9 cellular contexts compared by ENCODE assay signal in genomic region chr2:2646312-2647051, GRCh38.
A peak's percentile ranks its signal among the peaks of the same experiment; 100 is the strongest.
DNase-seq lines count a peak whose midpoint lies in the region; ATAC-seq and TF ChIP-seq lines count a peak whose summit lies in the region.
"Had no signal": no experiment of that assay in that cellular context is flagged by ENCODE, and none has a peak within 500 bp of the region (broad histone marks: within the 10 kb centered on the region; RNA-seq: fewer than 3 reads in every experiment).

No MANE protein-coding gene starts in this region.

- intact Hi-C loops in mucosa of descending colon (cut with DNase I, micrococcal nuclease), result no loop called here

- H3K4me3 Mint-ChIP-seq in CD4-positive, CD25-positive, alpha-beta regulatory T cell, result peak overlapping the region in 2 of 4 donors; percentile 67 to 76
- no peak overlapping the region for H3K4me3 Mint-ChIP-seq in type B pancreatic cell

- H3K27ac Mint-ChIP-seq in CD4-positive, CD25-positive, alpha-beta regulatory T cell, result peak overlapping the region; percentile 10 to 91 (median 86)
- H3K27ac Mint-ChIP-seq in type B pancreatic cell, result no peak overlapping the region

- no peak for TF ChIP-seq CTCF in kidney epithelial cell (IDR thresholded peaks at IDR 0.05; ENCODE audit: insufficient read depth, low read length, poor library complexity, severe bottlenecking)
- no peak for TF ChIP-seq CTCF in mucosa of descending colon (IDR thresholded peaks at IDR 0.05)
- TF ChIP-seq CTCF in type B pancreatic cell (conservative IDR thresholded peaks at IDR 0.05), result no peak

- no peak overlapping the region for H3K27ac ChIP-seq in CD4-positive, CD25-positive, alpha-beta regulatory T cell (ENCODE audit: insufficient read depth, low read length, poor library complexity, severe bottlenecking)
- H3K27ac ChIP-seq: thoracic aorta had no signal

- H3K27me3 ChIP-seq in CD4-positive, CD25-positive, alpha-beta regulatory T cell (ENCODE audit: control insufficient read depth, insufficient read depth, low read length), result no peaks in the 10 kb centered on the region
- no peaks in the 10 kb centered on the region for H3K27me3 ChIP-seq in kidney epithelial cell (ENCODE audit: control insufficient read depth, insufficient read depth, low read length)

- H3K36me3 Mint-ChIP-seq in CD4-positive, CD25-positive, alpha-beta regulatory T cell, result no peaks in the 10 kb centered on the region
- no peaks in the 10 kb centered on the region for H3K36me3 Mint-ChIP-seq in type B pancreatic cell

- no peak overlapping the region for H3K4me3 ChIP-seq in CD4-positive, CD25-positive, alpha-beta regulatory T cell (ENCODE audit: low read depth, low read length)
- H3K4me3 ChIP-seq in kidney epithelial cell (ENCODE audit: low read depth, low read length) (no peak overlapping the region), mucosa of descending colon (no peak overlapping the region)
- H3K4me3 ChIP-seq: thoracic aorta had no signal

- peaks cover 4% of the 10 kb centered on the region for H3K27me3 Mint-ChIP-seq in CD4-positive, CD25-positive, alpha-beta regulatory T cell
- no peaks in the 10 kb centered on the region for H3K27me3 Mint-ChIP-seq in type B pancreatic cell

- H3K4me1 ChIP-seq in CD4-positive, CD25-positive, alpha-beta regulatory T cell (ENCODE audit: control insufficient read depth, insufficient read depth, low read length, poor library complexity, severe bottlenecking), result peaks cover 7% of the 10 kb centered on the region
- H3K4me1 ChIP-seq in mucosa of descending colon (ENCODE audit: low read depth), result no peaks in the 10 kb centered on the region

- peak in 2 of 3 donors; percentile 56 to 75 for DNase-seq in CD4-positive, CD25-positive, alpha-beta regulatory T cell
- DNase-seq in activated CD4-positive, alpha-beta T cell treated with anti-CD3 and anti-CD28 coated beads, Interleukin-2, amount 50 U/mL, for 1 hour, result peak; percentile 18
- peak; percentile 44 for DNase-seq in kidney epithelial cell (ENCODE audit: low read depth)
- DNase-seq in OCI-M2 (lab: John Stamatoyannopoulos, UW; ENCODE audit: unreplicated experiment), result no peak
- no peak for DNase-seq in mucosa of descending colon
- no peak for DNase-seq in NCI-H1694 (lab: John Stamatoyannopoulos, UW)
- DNase-seq in type B pancreatic cell (ENCODE audit: extremely low spot score, unreplicated experiment), result no peak

- no peaks in the 10 kb centered on the region for H3K9me3 ChIP-seq in CD4-positive, CD25-positive, alpha-beta regulatory T cell (ENCODE audit: control insufficient read depth in 2 of 2, low read length in 2 of 2)
- peaks cover 2% of the 10 kb centered on the region for H3K9me3 ChIP-seq in mucosa of descending colon
- H3K9me3 ChIP-seq: thoracic aorta had no signal

- peak; percentile 76 to 78 for ATAC-seq in CD4-positive, CD25-positive, alpha-beta regulatory T cell (ENCODE audit: low read depth in 2 of 2)
- ATAC-seq in HG02798 (IDR thresholded peaks at IDR 0.05; ENCODE audit: poor library complexity, unreplicated experiment) (peak; percentile 71), mucosa of descending colon (no peak)

- peaks cover 0 to 29% (median 3%) of the 10 kb centered on the region in 4 donors for H3K4me1 Mint-ChIP-seq in CD4-positive, CD25-positive, alpha-beta regulatory T cell
- peaks cover 11% of the 10 kb centered on the region for H3K4me1 Mint-ChIP-seq in type B pancreatic cell (ENCODE audit: unreplicated experiment)

- H3K36me3 ChIP-seq in CD4-positive, CD25-positive, alpha-beta regulatory T cell (ENCODE audit: control insufficient read depth, insufficient read depth, low read length), result no peaks in the 10 kb centered on the region
- H3K36me3 ChIP-seq in kidney epithelial cell (ENCODE audit: control insufficient read depth, insufficient read depth, low read length) (no peaks in the 10 kb centered on the region), mucosa of descending colon (ENCODE audit: low read depth) (no peaks in the 10 kb centered on the region)
- H3K36me3 ChIP-seq: thoracic aorta had no signal

- no peaks in the 10 kb centered on the region for H3K9me3 Mint-ChIP-seq in CD4-positive, CD25-positive, alpha-beta regulatory T cell
- no peaks in the 10 kb centered on the region for H3K9me3 Mint-ChIP-seq in type B pancreatic cell

Comparison
In these comparisons a context has a peak if more than half of its experiments do, and no peak if none do; other contexts are left out.
1. DNase-seq: peak in CD4-positive, CD25-positive, alpha-beta regulatory T cell (2 of 3), activated CD4-positive, alpha-beta T cell treated with anti-CD3 and anti-CD28 coated beads, Interleukin-2, amount 50 U/mL, for 1 hour (single experiment) and kidney epithelial cell (single experiment); none in OCI-M2 (single experiment), mucosa of descending colon (0 of 3), NCI-H1694 (single experiment) and type B pancreatic cell (single experiment).